Comparison of ENCODE assay signal across 1 cellular context in genomic region chr2:219380926-219381325, GRCh38.
TF ChIP-seq lines count a peak whose summit lies in the region.

No MANE protein-coding gene starts in this region.

TF ChIP-seq in HepG2, 621 proteins besides CTCF, POLR2A, EP300 and RAD21:
- TF ChIP-seq PATZ1 (CRISPR knock-in tag; IDR thresholded peaks at IDR 0.05) (peak; percentile 25; the same call in 1 of the 2 replicates), ZNF768 (CRISPR knock-in tag; IDR thresholded peaks at IDR 0.05) (peak; percentile 65), DMAP1 (CRISPR knock-in tag; IDR thresholded peaks at IDR 0.05) (no peak), MAZ (IDR thresholded peaks at IDR 0.05; ENCODE audit: borderline replicate concordance, low read depth, low read length) (no peak), MAZ (CRISPR knock-in tag; IDR thresholded peaks at IDR 0.05; ENCODE audit: low read depth) (no peak), ZNF629 (CRISPR knock-in tag; conservative IDR thresholded peaks at IDR 0.05) (peak; percentile 67), TMF1 (CRISPR knock-in tag; IDR thresholded peaks at IDR 0.05; ENCODE audit: low read depth) (no peak), NFYB (CRISPR knock-in tag; IDR thresholded peaks at IDR 0.05) (no peak), ZNF138 (CRISPR knock-in tag; IDR thresholded peaks at IDR 0.05; ENCODE audit: low read depth) (0 out of 2 replicates have a peak, but pooled peaks have one; percentile 50), ZFP91 (CRISPR knock-in tag; IDR thresholded peaks at IDR 0.05; ENCODE audit: borderline replicate concordance) (no peak)
TF ChIP-seq in HepG2: peak in this region for 4.
